ENCODE assay signal across 9 cellular contexts in genomic region chr20:3115190-3116107, GRCh38. TPM values are rescaled to one million over a fixed set of nuclear protein-coding genes. Genes with fewer than 3 reads are reported as not detected.
DNase-seq lines count a peak whose midpoint lies in the region; ATAC-seq and TF ChIP-seq lines count a peak whose summit lies in the region.
"Had no signal": no experiment of that assay in that cellular context is flagged by ENCODE, and none has a peak within 500 bp of the region (broad histone marks: within the 10 kb centered on the region; RNA-seq: fewer than 3 reads in every experiment).

No MANE protein-coding gene starts in this region.

- POLR2A ChIA-PET in PC-9 (lab: Charles Lee; ENCODE audit: unreplicated experiment), result no interaction called here

- H3K27ac Mint-ChIP-seq in chondrocyte (ENCODE audit: unreplicated experiment), result no peak overlapping the region

- intact Hi-C loops in PC-9 (cut with micrococcal nuclease; ENCODE audit: unreplicated experiment), result loop anchor here (1.0 kb wide), 1 partner anchor 61 kb away; no protein-coding TSS in a partner anchor
- intact Hi-C loops in upper lobe of right lung (cut with DNase I), result no loop called here

- no peaks in the 10 kb centered on the region for H3K4me1 ChIP-seq in PC-9 (replicated peaks; ENCODE audit: insufficient read depth)
- peaks cover 3% of the 10 kb centered on the region for H3K4me1 ChIP-seq in upper lobe of right lung

- peak; percentile 81 for TF ChIP-seq CTCF in PC-9 (conservative IDR thresholded peaks at IDR 0.05)
- TF ChIP-seq CTCF in chondrocyte (IDR thresholded peaks at IDR 0.05), result peak; percentile 83
- peak; percentile 82 for TF ChIP-seq CTCF in upper lobe of right lung (IDR thresholded peaks at IDR 0.05)

- peaks cover 13% of the 10 kb centered on the region for H3K36me3 Mint-ChIP-seq in chondrocyte (ENCODE audit: low read depth)

- no peaks in the 10 kb centered on the region for H3K9me3 Mint-ChIP-seq in chondrocyte (ENCODE audit: low read depth)

- H3K79me2 ChIP-seq in PC-9 (ENCODE audit: low read depth), result no peaks in the 10 kb centered on the region

- H3K4me2 ChIP-seq in PC-9, result no peak overlapping the region
- H3K4me2 ChIP-seq: BLaER1 had no signal

- no peaks in the 10 kb centered on the region for H3K27me3 Mint-ChIP-seq in chondrocyte (ENCODE audit: low read depth)

- CTCF ChIA-PET in PC-9 (lab: Charles Lee), result interaction anchor here (0.6 to 0.7 kb wide), 4 partner anchors 14 to 256 kb away, joined by 3 to 19 read pairs (median 13); no protein-coding TSS in a partner anchor

- no peak overlapping the region for H3K27ac ChIP-seq in PC-9
- H3K27ac ChIP-seq in upper lobe of right lung, result no peak overlapping the region
- H3K27ac ChIP-seq: BLaER1 had no signal

- H3K4me3 ChIP-seq in PC-9 (no peak overlapping the region), upper lobe of right lung (no peak overlapping the region)
- H3K4me3 ChIP-seq: BLaER1 had no signal

- H3K27me3 ChIP-seq in PC-9 (ENCODE audit: insufficient read depth, low read depth) (no peaks in the 10 kb centered on the region), upper lobe of right lung (no peaks in the 10 kb centered on the region)
- H3K27me3 ChIP-seq: BLaER1 had no signal

- H3K9me2 ChIP-seq in PC-9 (ENCODE audit: insufficient read depth), result no peaks in the 10 kb centered on the region

- peaks cover 8% of the 10 kb centered on the region; the same call in 1 of the 2 replicates for H4K20me1 ChIP-seq in PC-9 (ENCODE audit: insufficient read depth)

- H3K9me3 ChIP-seq in PC-9 (ENCODE audit: insufficient read depth, low read depth) (no peaks in the 10 kb centered on the region), upper lobe of right lung (no peaks in the 10 kb centered on the region)
- H3K9me3 ChIP-seq: BLaER1 had no signal

- no peak overlapping the region for H2AFZ ChIP-seq in PC-9

- H3K4me3 Mint-ChIP-seq in chondrocyte (ENCODE audit: unreplicated experiment), result no peak overlapping the region

- H3K36me3 ChIP-seq in PC-9 (ENCODE audit: low read depth) (no peaks in the 10 kb centered on the region), upper lobe of right lung (no peaks in the 10 kb centered on the region)

- no peaks in the 10 kb centered on the region for H3F3A ChIP-seq in PC-9 (ENCODE audit: insufficient read depth, low read depth)

- BruUV-seq in PC-9 (replicated peaks; lab: Mats Ljungman, UMichigan), result no TSS peak

- ATAC-seq in left lobe of liver, result peak; percentile 71
- peak; percentile 73 for ATAC-seq in upper lobe of right lung
- no peak for ATAC-seq in HG03196 (IDR thresholded peaks at IDR 0.05; ENCODE audit: unreplicated experiment)

- H3K4me1 Mint-ChIP-seq in chondrocyte (ENCODE audit: low read depth), result peaks cover 2% of the 10 kb centered on the region

- DNase-seq in NCI-H1417 (lab: John Stamatoyannopoulos, UW), result peak; percentile 46 to 80 (median 78)
- DNase-seq in NCI-H1417 treated with DMSO at 0.1 percent for 48 hours (lab: John Stamatoyannopoulos, UW), result no peak
- DNase-seq in HPDE6-E6E7 (ENCODE audit: extremely low spot score), result peak; percentile 93
- DNase-seq in PC-9, result peak; percentile 33 to 46
- peak; percentile 71 for DNase-seq in chondrocyte (ENCODE audit: low spot score)
- DNase-seq in left lobe of liver (ENCODE audit: low spot score), result no peak
- no peak for DNase-seq in upper lobe of right lung

RNA-seq across cellular contexts. Expression of gene AVP, which starts 30.9 kb away (rescaled TPM):
- total RNA-seq in PC-9 (2021) (not detected in 2 replicates), chondrocyte (not detected in 3 replicates), left lobe of liver (not detected), upper lobe of right lung (not detected)

RNA-seq across cellular contexts. Expression of gene OXT, which starts 44.0 kb away (rescaled TPM):
- total RNA-seq in PC-9 (2021) (not detected in 2 replicates), chondrocyte (not detected in 3 replicates), left lobe of liver (8.4 TPM), upper lobe of right lung (not detected)

RNA-seq across cellular contexts. Expression of gene FASTKD5, which starts 44.2 kb away (rescaled TPM):
- total RNA-seq in PC-9 (2021), result 11.6 and 16.2 TPM in 2 replicates
- 9.8 to 12.3 TPM (median 10.8 TPM) in 3 replicates for total RNA-seq in chondrocyte
- total RNA-seq in left lobe of liver, result 9.3 TPM
- total RNA-seq in upper lobe of right lung, result 18.0 TPM

RNA-seq across cellular contexts. Expression of gene UBOX5, which starts 44.2 kb away (rescaled TPM):
- total RNA-seq in PC-9 (2021) (6.4 and 9.4 TPM in 2 replicates), chondrocyte (4.5 to 6.3 TPM (median 5.8 TPM) in 3 replicates), left lobe of liver (2.7 TPM), upper lobe of right lung (7.9 TPM)

RNA-seq across cellular contexts. Expression of gene LZTS3, which starts 57.9 kb away (rescaled TPM):
- total RNA-seq in PC-9 (2021) (10.4 and 17.6 TPM in 2 replicates), chondrocyte (6.4 to 9.3 TPM (median 8.1 TPM) in 3 replicates), left lobe of liver (5.7 TPM), upper lobe of right lung (21.5 TPM)

Comparison
In these comparisons a context has a peak if more than half of its experiments do, and no peak if none do; other contexts are left out.
1. DNase-seq: peak in NCI-H1417 (3 of 3), HPDE6-E6E7 (single experiment), PC-9 (2 of 2) and chondrocyte (single experiment); none in NCI-H1417 treated with DMSO at 0.1 percent for 48 hours (single experiment), left lobe of liver (single experiment) and upper lobe of right lung (single experiment).
2. Peak in every context shown above with its lines, with median percentiles within 50 percentile points of each other: CTCF ChIP-seq.